In genomic region chr10:94299417-94299816, GRCh38 we compare ENCODE assay signal across 8 cellular contexts.
DNase-seq lines count a peak whose midpoint lies in the region; ATAC-seq, FAIRE-seq and TF ChIP-seq lines count a peak whose summit lies in the region.

No MANE protein-coding gene starts in this region.

- H3K27me3 ChIP-seq in GM12878 (replicated peaks in 1 of 2; ENCODE audit: control insufficient read depth in 2 of 2, insufficient read depth in 2 of 2, low read length in 1 of 2) (no peaks in the 10 kb centered on the region; a peak in 2 of 4 replicates), H9 (ENCODE audit: insufficient read depth, low read length) (no peaks in the 10 kb centered on the region)
- no peaks in the 10 kb centered on the region for H3K27me3 ChIP-seq in effector memory CD4-positive, alpha-beta T cell (replicated peaks; ENCODE audit: control insufficient read depth, insufficient read depth, low read length, poor library complexity, severe bottlenecking)

- 7% methylated on average over 3 of the region's 3 CpGs for WGBS in GM12878 (ENCODE audit: insufficient coverage, insufficient replicate concordance, low lambda C conversion rate, missing lambda C conversion rate)
- no CpG with 5 or more reads among the region's 3 CpGs for WGBS in H9 (ENCODE audit: extremely low coverage, insufficient read length, low lambda C conversion rate)

- H3K79me1 ChIP-seq in H9 (ENCODE audit: insufficient read depth, low read depth, low read length, poor library complexity, severe bottlenecking), result no peaks in the 10 kb centered on the region

- no TSS peak for BruUV-seq in GM12878 (replicated peaks; lab: Mats Ljungman, UMichigan)

- ATAC-seq in GM12878, result 0 out of 3 replicates have a peak, but pooled peaks have one; percentile 26

- TF ChIP-seq EP300 in GM12878 (IDR thresholded peaks at IDR 0.05; ENCODE audit: borderline replicate concordance in 1 of 2, control insufficient read depth in 1 of 2, low read depth in 2 of 2, low read length in 2 of 2), result no peak

- FAIRE-seq in GM12878 (lab: Jason Lieb, UNC) (no peak), urothelium cell line (lab: Jason Lieb, UNC) (peak; percentile 68)

- no peak overlapping the region for H4K5ac ChIP-seq in H9 (ENCODE audit: insufficient read length, low read depth, low read length)

- TF ChIP-seq CTCF in GM12878 (IDR thresholded peaks at IDR 0.05 in 2 of 3, conservative IDR thresholded peaks at IDR 0.05 in 1 of 3; ENCODE audit: control insufficient read depth in 2 of 3, extremely low read depth in 1 of 3, insufficient read depth in 1 of 3, low read depth in 3 of 3, low read length in 3 of 3), result no peak
- TF ChIP-seq CTCF in H9 (conservative IDR thresholded peaks at IDR 0.05), result no peak

- peaks cover 0 to 1% of the 10 kb centered on the region in 2 experiments; a peak in 1 of 4 replicates for H3K4me1 Mint-ChIP-seq in H9

- H4K91ac ChIP-seq in H9 (ENCODE audit: insufficient read length, low read depth, low read length), result no peak overlapping the region

- H3K9ac ChIP-seq in GM12878 (ENCODE audit: control insufficient read depth, insufficient read depth, low read length) (no peak overlapping the region), H9 (ENCODE audit: extremely low read depth, insufficient read length, low read length) (no peak overlapping the region)

- CTCF ChIA-PET in GM12878 (lab: Yijun Ruan, JAX), result interaction anchor here (0.8 to 1.4 kb wide), 2 partner anchors 15 to 21 kb away, joined by 3 to 6 read pairs; no protein-coding TSS in a partner anchor

- H3K4me1 ChIP-seq in GM12878 (ENCODE audit: control insufficient read depth, insufficient read depth, low read length), result no peaks in the 10 kb centered on the region
- H3K4me1 ChIP-seq in H9 (ENCODE audit: insufficient read depth, low read length), result no peaks in the 10 kb centered on the region
- H3K4me1 ChIP-seq in effector memory CD4-positive, alpha-beta T cell (ENCODE audit: control insufficient read depth, insufficient read depth, low read length, poor library complexity, severe bottlenecking), result peaks cover 8% of the 10 kb centered on the region

- no peak for TF ChIP-seq RAD21 in GM12878 (IDR thresholded peaks at IDR 0.05; ENCODE audit: insufficient read depth, low read depth, low read length)

- no peak overlapping the region for H2BK12ac ChIP-seq in H9 (ENCODE audit: insufficient read length, low read depth, low read length)

- H3K4me2 ChIP-seq in GM12878 (ENCODE audit: control insufficient read depth, insufficient read depth) (no peak overlapping the region), H9 (ENCODE audit: insufficient read depth, insufficient read length, low read length) (no peak overlapping the region)

- H3K27ac ChIP-seq in GM12878 (ENCODE audit: control insufficient read depth, insufficient read depth), result no peak overlapping the region
- H3K27ac ChIP-seq in H9 (ENCODE audit: insufficient read length, low read depth, low read length), result no peak overlapping the region
- no peak overlapping the region for H3K27ac ChIP-seq in effector memory CD4-positive, alpha-beta T cell (ENCODE audit: insufficient read depth, low read length, poor library complexity, severe bottlenecking)

- H2AFZ ChIP-seq in GM12878 (ENCODE audit: control insufficient read depth, low read depth, low read length) (no peak overlapping the region), H9 (ENCODE audit: low read length) (no peak overlapping the region)

- no peak overlapping the region for H3T11ph ChIP-seq in H9 (ENCODE audit: low read length)

- no peaks in the 10 kb centered on the region for H4K20me1 ChIP-seq in GM12878 (ENCODE audit: control insufficient read depth, insufficient read depth)
- H4K20me1 ChIP-seq in H9 (ENCODE audit: control insufficient read depth, insufficient read depth, insufficient read length), result no peaks in the 10 kb centered on the region

- H3K27ac Mint-ChIP-seq in H9, result no peak overlapping the region

- SMC1A ChIA-PET in GM12878 (lab: Charles Lee; ENCODE audit: uncharacterized antibody, unreplicated experiment), result interaction anchor here (0.7 kb wide), 1 partner anchor 24 kb away, joined by 3 read pairs; no protein-coding TSS in a partner anchor

- DNase-seq in stimulated activated CD4-positive, alpha-beta T cell treated with anti-CD3 and anti-CD28 coated beads, Interleukin-15, amount 100 ng/mL, for 24 hours, result peak; percentile 47
- no peak for DNase-seq in stimulated activated CD4-positive, alpha-beta T cell treated with anti-CD3 and anti-CD28 coated beads, Interleukin-4, amount 100 ng/mL, for 1 hour
- DNase-seq in NCI-H2107 treated with DMSO at 0.1 percent for 48 hours (lab: John Stamatoyannopoulos, UW; ENCODE audit: unreplicated experiment), result peak; percentile 62
- DNase-seq in GM12878 (ENCODE audit: low read depth, low spot score), result no peak
- DNase-seq in urothelium cell line (ENCODE audit: low spot score), result peak; percentile 42
- no peak for DNase-seq in NCI-H2029 (lab: John Stamatoyannopoulos, UW)
- DNase-seq in H9, result no peak
- no peak for DNase-seq in effector memory CD4-positive, alpha-beta T cell

- H2BK20ac ChIP-seq in H9 (ENCODE audit: low read depth, low read length, poor library complexity, severe bottlenecking), result no peak overlapping the region

- no peak overlapping the region for H3K14ac ChIP-seq in H9 (ENCODE audit: insufficient read depth, low read length)

- H3K9me3 ChIP-seq in GM12878 (replicated peaks; ENCODE audit: control insufficient read depth, insufficient read depth, low read length), result no peaks in the 10 kb centered on the region
- H3K9me3 ChIP-seq in H9 (ENCODE audit: control insufficient read depth, low read depth, low read length), result no peaks in the 10 kb centered on the region
- H3K9me3 ChIP-seq in effector memory CD4-positive, alpha-beta T cell (ENCODE audit: control insufficient read depth, low read length), result no peaks in the 10 kb centered on the region

- H3K56ac ChIP-seq in H9 (ENCODE audit: insufficient read length, low read depth, low read length), result no peak overlapping the region

- no peaks in the 10 kb centered on the region for H3K36me3 ChIP-seq in GM12878 (ENCODE audit: control insufficient read depth in 2 of 2, insufficient read depth in 2 of 2, low read length in 1 of 2)
- H3K36me3 ChIP-seq in effector memory CD4-positive, alpha-beta T cell (ENCODE audit: control insufficient read depth, insufficient read depth, low read length), result no peaks in the 10 kb centered on the region

- no peak overlapping the region for H3K4me3 Mint-ChIP-seq in H9

- H3K9me3 Mint-ChIP-seq in H9, result no peaks in the 10 kb centered on the region

- POLR2A ChIA-PET in GM12878 (lab: Charles Lee), result interaction anchor here (0.5 kb wide), 1 partner anchor 68 kb away, joined by 4 read pairs; no protein-coding TSS in a partner anchor

- H3K4ac ChIP-seq in H9 (ENCODE audit: low read depth, low read length), result no peak overlapping the region

- no peak for TF ChIP-seq POLR2A in GM12878 (IDR thresholded peaks at IDR 0.05; ENCODE audit: low read depth, low read length)

- H3K79me2 ChIP-seq in GM12878 (ENCODE audit: control insufficient read depth, insufficient read depth, low read length), result no peaks in the 10 kb centered on the region
- H3K79me2 ChIP-seq in H9 (ENCODE audit: insufficient read depth, low read length), result no peaks in the 10 kb centered on the region

- no peak overlapping the region for H3K4me3 ChIP-seq in GM12878
- H3K4me3 ChIP-seq in effector memory CD4-positive, alpha-beta T cell (ENCODE audit: insufficient read depth, low read depth, low read length, poor library complexity, severe bottlenecking), result no peak overlapping the region

- intact Hi-C loops in GM12878 (cut with micrococcal nuclease; ENCODE audit: unreplicated experiment), result no loop called here

- no peak overlapping the region for H4K8ac ChIP-seq in H9 (replicated peaks; ENCODE audit: insufficient read length, low read depth, low read length)

- in situ Hi-C loops in GM12878 (cut with MboI), result no loop called here

- no peak overlapping the region for H2BK120ac ChIP-seq in H9 (ENCODE audit: low read depth, low read length, poor library complexity, severe bottlenecking)

- no peak overlapping the region for H3K23ac ChIP-seq in H9 (ENCODE audit: insufficient read length, low read depth, low read length)

- H2BK15ac ChIP-seq in H9 (ENCODE audit: low read depth, low read length), result no peak overlapping the region

- no peaks in the 10 kb centered on the region; the same call in 1 of the 2 replicates for H3K27me3 Mint-ChIP-seq in H9 (ENCODE audit: low read depth)

- H3K36me3 Mint-ChIP-seq in H9 (ENCODE audit: insufficient read depth in 1 of 3, low read depth in 3 of 3), result no peaks in the 10 kb centered on the region

- H3K23me2 ChIP-seq in H9 (ENCODE audit: insufficient read length, low read depth, low read length, poor library complexity, severe bottlenecking), result no peaks in the 10 kb centered on the region

- H3K18ac ChIP-seq in H9 (ENCODE audit: insufficient read length, low read depth, low read length), result no peak overlapping the region

- no peak overlapping the region for H2BK5ac ChIP-seq in H9 (ENCODE audit: insufficient read length, low read length)

- no peak overlapping the region for H2AK5ac ChIP-seq in H9 (ENCODE audit: insufficient read length, low read length)

- RAD21 ChIA-PET in GM12878 (lab: Charles Lee; ENCODE audit: unreplicated experiment), result no interaction called here

TF ChIP-seq in GM12878, 131 proteins besides CTCF, POLR2A, EP300 and RAD21 (continues in another document):
- TF ChIP-seq CHD1 (IDR thresholded peaks at IDR 0.05; ENCODE audit: low read depth, low read length), result no peak
- TF ChIP-seq KLF5 (IDR thresholded peaks at IDR 0.05; ENCODE audit: partially characterized antibody), result no peak
- no peak for TF ChIP-seq CEBPZ (IDR thresholded peaks at IDR 0.05; ENCODE audit: low read depth, low read length)

Comparison
In these comparisons a context has a peak if more than half of its experiments do, and no peak if none do; other contexts are left out.
1. DNase-seq: peak in stimulated activated CD4-positive, alpha-beta T cell treated with anti-CD3 and anti-CD28 coated beads, Interleukin-15, amount 100 ng/mL, for 24 hours (single experiment), NCI-H2107 treated with DMSO at 0.1 percent for 48 hours (single experiment) and urothelium cell line (single experiment); none in stimulated activated CD4-positive, alpha-beta T cell treated with anti-CD3 and anti-CD28 coated beads, Interleukin-4, amount 100 ng/mL, for 1 hour (single experiment), GM12878 (single experiment), NCI-H2029 (single experiment), H9 (single experiment) and effector memory CD4-positive, alpha-beta T cell (0 of 3).